In genomic region chr14:96038920-96039632, GRCh38 we compare ENCODE assay signal across 8 cellular contexts. TPM values are rescaled to one million over a fixed set of nuclear protein-coding genes. Genes with fewer than 3 reads are reported as not detected.
A peak's percentile ranks its signal among the peaks of the same experiment; 100 is the strongest.
DNase-seq lines count a peak whose midpoint lies in the region; ATAC-seq and TF ChIP-seq lines count a peak whose summit lies in the region.

Gene C14orf132 (plus strand): TSS chr14:96039362. CDS start chr14:96039501, 139 bp downstream.

- peak; percentile 52 for ATAC-seq in GM21447 (IDR thresholded peaks at IDR 0.05; ENCODE audit: unreplicated experiment)
- ATAC-seq in GM18520 (IDR thresholded peaks at IDR 0.05; ENCODE audit: unreplicated experiment), result no peak

- peak within 1 kb of the TSS; percentile 80 for H3K4me3 Mint-ChIP-seq in activated naive CD4-positive, alpha-beta T cell treated with anti-CD3 and anti-CD28 coated beads for 36 hours
- H3K4me3 Mint-ChIP-seq in glutamatergic neuron (ENCODE audit: unreplicated experiment) (peak within 1 kb of the TSS; percentile 91), osteocyte (ENCODE audit: unreplicated experiment) (peak within 1 kb of the TSS; percentile 88)

- TF ChIP-seq CTCF in AG09309 (IDR thresholded peaks at IDR 0.05; ENCODE audit: control insufficient read depth, insufficient read depth, low read depth, low read length, missing control alignments), result no peak
- TF ChIP-seq CTCF in glutamatergic neuron (IDR thresholded peaks at IDR 0.05; ENCODE audit: partially characterized antibody, unreplicated experiment), result no peak
- TF ChIP-seq CTCF in osteocyte (IDR thresholded peaks at IDR 0.05), result no peak
- no peak for TF ChIP-seq CTCF in tibial artery (IDR thresholded peaks at IDR 0.05)

- peak within 1 kb of the TSS; percentile 92 to 94 for H3K27ac ChIP-seq in tibial artery

- H3K27ac Mint-ChIP-seq in activated naive CD4-positive, alpha-beta T cell treated with anti-CD3 and anti-CD28 coated beads for 36 hours, result no peak within 1 kb of the TSS
- H3K27ac Mint-ChIP-seq in glutamatergic neuron (ENCODE audit: unreplicated experiment) (peak within 1 kb of the TSS; percentile 97), osteocyte (ENCODE audit: unreplicated experiment) (peak within 1 kb of the TSS; percentile 77)

- CTCF ChIA-PET in activated naive CD4-positive, alpha-beta T cell treated with anti-CD3 and anti-CD28 coated beads for 36 hours (lab: Charles Lee), result interaction anchor here (0.5 to 1.4 kb wide), 3 partner anchors 11 to 236 kb away, joined by 3 to 6 read pairs (median 3); no protein-coding TSS in a partner anchor

- peaks cover 16% of the 10 kb centered on the region for H3K4me1 Mint-ChIP-seq in activated naive CD4-positive, alpha-beta T cell treated with anti-CD3 and anti-CD28 coated beads for 36 hours (ENCODE audit: low read depth)
- H3K4me1 Mint-ChIP-seq in glutamatergic neuron (ENCODE audit: low read depth, unreplicated experiment), result peaks cover 57% of the 10 kb centered on the region
- H3K4me1 Mint-ChIP-seq in osteocyte (ENCODE audit: unreplicated experiment), result peaks cover 45% of the 10 kb centered on the region

- no peaks in the 10 kb centered on the region for H3K27me3 ChIP-seq in tibial artery

- intact Hi-C loops in activated naive CD4-positive, alpha-beta T cell treated with anti-CD3 and anti-CD28 coated beads for 36 hours (cut with micrococcal nuclease), result loop anchor here (5.0 kb wide), 1 partner anchor 463 kb away; the partner anchor contains the start of gene PAPOLA
- intact Hi-C loops in tibial artery (cut with DNase I; ENCODE audit: low total_unique reads), result no loop called here

- H3K9me3 ChIP-seq in tibial artery, result no peaks in the 10 kb centered on the region

- no peaks in the 10 kb centered on the region for H3K36me3 Mint-ChIP-seq in activated naive CD4-positive, alpha-beta T cell treated with anti-CD3 and anti-CD28 coated beads for 36 hours (ENCODE audit: low read depth)
- H3K36me3 Mint-ChIP-seq in glutamatergic neuron (ENCODE audit: unreplicated experiment) (peaks cover 13% of the 10 kb centered on the region), osteocyte (ENCODE audit: unreplicated experiment) (peaks cover 4% of the 10 kb centered on the region)

- no peaks in the 10 kb centered on the region for H3K36me3 ChIP-seq in tibial artery

- DNase-seq in AG09309 (ENCODE audit: low read depth), result no peak
- DNase-seq in NCI-H748 treated with DMSO at 0.1 percent for 48 hours (lab: John Stamatoyannopoulos, UW), result peak; percentile 70
- DNase-seq in activated naive CD4-positive, alpha-beta T cell treated with anti-CD3 and anti-CD28 coated beads for 36 hours, result peak; percentile 70
- peak; percentile 83 for DNase-seq in glutamatergic neuron
- DNase-seq in osteocyte (ENCODE audit: extremely low spot score, unreplicated experiment), result no peak
- DNase-seq in tibial artery, result peak; percentile 72 to 88

- H3K9me3 Mint-ChIP-seq in activated naive CD4-positive, alpha-beta T cell treated with anti-CD3 and anti-CD28 coated beads for 36 hours, result no peaks in the 10 kb centered on the region
- H3K9me3 Mint-ChIP-seq in glutamatergic neuron (ENCODE audit: unreplicated experiment) (peaks cover 24% of the 10 kb centered on the region), osteocyte (ENCODE audit: unreplicated experiment) (no peaks in the 10 kb centered on the region)

- H3K4me3 ChIP-seq in AG09309 (ENCODE audit: control insufficient read depth, low read depth, low read length) (peak within 1 kb of the TSS; percentile 85), tibial artery (peak within 1 kb of the TSS; percentile 71 to 83)

- peaks cover 5 to 41% (median 32%) of the 10 kb centered on the region in 4 donors for H3K4me1 ChIP-seq in tibial artery

- peaks cover 11% of the 10 kb centered on the region for H3K27me3 Mint-ChIP-seq in activated naive CD4-positive, alpha-beta T cell treated with anti-CD3 and anti-CD28 coated beads for 36 hours (ENCODE audit: low read depth)
- peaks cover 11% of the 10 kb centered on the region for H3K27me3 Mint-ChIP-seq in glutamatergic neuron (ENCODE audit: unreplicated experiment)
- peaks cover 11% of the 10 kb centered on the region for H3K27me3 Mint-ChIP-seq in osteocyte (ENCODE audit: unreplicated experiment)

RNA-seq across cellular contexts. Expression of gene C14orf132, which starts in this region (rescaled TPM):
- 1 to 10 TPM; 3.2 to 4.9 TPM for total RNA-seq in activated naive CD4-positive, alpha-beta T cell treated with anti-CD3 and anti-CD28 coated beads for 36 hours
- total RNA-seq in glutamatergic neuron (ENCODE audit: unreplicated experiment), result 552 TPM
- total RNA-seq in osteocyte, result 84.8 and 86.9 TPM in 2 replicates

Comparison
In these comparisons a context has a peak if more than half of its experiments do, and no peak if none do; other contexts are left out.
1. RNA of gene C14orf132 (total RNA-seq): 552 TPM in glutamatergic neuron (single experiment) and 84.8 to 86.9 TPM in osteocyte; 3.2 to 4.9 TPM in activated naive CD4-positive, alpha-beta T cell treated with anti-CD3 and anti-CD28 coated beads for 36 hours; every median in the first group is over 10 times any median in the second.
2. DNase-seq: peak in NCI-H748 treated with DMSO at 0.1 percent for 48 hours (single experiment), activated naive CD4-positive, alpha-beta T cell treated with anti-CD3 and anti-CD28 coated beads for 36 hours (single experiment), glutamatergic neuron (single experiment) and tibial artery (2 of 2); none in AG09309 (single experiment) and osteocyte (single experiment).
3. Peak in every context shown above with its lines, with median percentiles within 50 percentile points of each other: H3K4me3 Mint-ChIP-seq.